ENCODE assay signal across 1 cellular context in genomic region chr6:13813011-13813410, GRCh38.
TF ChIP-seq lines count a peak whose summit lies in the region.

No MANE protein-coding gene starts in this region.

TF ChIP-seq in SK-N-SH treated with all-trans-retinoic acid at 6 μM for 48 hours, 23 proteins besides CTCF, POLR2A, EP300 and RAD21 (continued from another document):
- no peak for TF ChIP-seq CSRNP3 (CRISPR knock-in tag; IDR thresholded peaks at IDR 0.05)
- no peak for TF ChIP-seq GLIS3 (CRISPR knock-in tag; IDR thresholded peaks at IDR 0.05)
- no peak for TF ChIP-seq CREB5 (CRISPR knock-in tag; IDR thresholded peaks at IDR 0.05; ENCODE audit: low read depth)
- no peak for TF ChIP-seq OSR1 (CRISPR knock-in tag; IDR thresholded peaks at IDR 0.05)
- TF ChIP-seq PPARA (CRISPR knock-in tag; IDR thresholded peaks at IDR 0.05; ENCODE audit: borderline replicate concordance), result no peak
- no peak for TF ChIP-seq ARNTL (CRISPR knock-in tag; IDR thresholded peaks at IDR 0.05; ENCODE audit: borderline replicate concordance, low read depth)
- TF ChIP-seq TOX (CRISPR knock-in tag; IDR thresholded peaks at IDR 0.05; ENCODE audit: borderline replicate concordance), result no peak
